Comparison of ENCODE assay signal across 14 cellular contexts in genomic region chr19:34461375-34462100, GRCh38. TPM values are rescaled to one million over a fixed set of nuclear protein-coding genes. Genes with fewer than 3 reads are reported as not detected.
A peak's percentile ranks its signal among the peaks of the same experiment; 100 is the strongest.
DNase-seq lines count a peak whose midpoint lies in the region; ATAC-seq and TF ChIP-seq lines count a peak whose summit lies in the region.
"Had no signal": no experiment of that assay in that cellular context is flagged by ENCODE, and none has a peak within 500 bp of the region (broad histone marks: within the 10 kb centered on the region; RNA-seq: fewer than 3 reads in every experiment).

No MANE protein-coding gene starts in this region.

- no peaks in the 10 kb centered on the region for H3K9me3 Mint-ChIP-seq in activated CD8-positive, alpha-beta T cell treated with anti-CD3 and anti-CD28 coated beads for 36 hours
- no peaks in the 10 kb centered on the region for H3K9me3 Mint-ChIP-seq in activated CD8-positive, alpha-beta T cell treated with anti-CD3 and anti-CD28 coated beads, Interleukin-2, amount 10 ng/mL, durations not matched to agents 7 days and 5 days (ENCODE audit: insufficient read depth)
- H3K9me3 Mint-ChIP-seq: activated naive CD4-positive, alpha-beta T cell treated with anti-CD3 and anti-CD28 coated beads for 36 hours had no signal

- H3K4me1 ChIP-seq in lower lobe of right lung = peaks cover 18% of the 10 kb centered on the region
- peaks cover 0 to 17% (median 6%) of the 10 kb centered on the region in 4 donors for H3K4me1 ChIP-seq in upper lobe of left lung
- H3K4me1 ChIP-seq: sigmoid colon had no signal

- H3K27ac Mint-ChIP-seq in activated CD8-positive, alpha-beta T cell treated with anti-CD3 and anti-CD28 coated beads for 36 hours = peak overlapping the region; percentile 21
- H3K27ac Mint-ChIP-seq in activated CD8-positive, alpha-beta T cell treated with anti-CD3 and anti-CD28 coated beads, Interleukin-2, amount 10 ng/mL, durations not matched to agents 7 days and 5 days = no peak overlapping the region

- no peak for ATAC-seq in activated CD8-positive, alpha-beta T cell treated with anti-CD3 and anti-CD28 coated beads for 36 hours
- ATAC-seq in activated CD8-positive, alpha-beta T cell treated with anti-CD3 and anti-CD28 coated beads, Interleukin-2, amount 10 ng/mL, durations not matched to agents 7 days and 5 days = no peak
- peak; percentile 32 to 61 for ATAC-seq in lower lobe of right lung
- ATAC-seq in upper lobe of left lung (ENCODE audit: low FRiP score in 2 of 2) = no peak
- ATAC-seq in GM21825 (IDR thresholded peaks at IDR 0.05; ENCODE audit: unreplicated experiment) = no peak

- H3K36me3 ChIP-seq in lower lobe of right lung (peaks cover 98% of the 10 kb centered on the region), upper lobe of left lung (peaks cover 34 to 81% (median 73%) of the 10 kb centered on the region in 4 donors)

- intact Hi-C loops in activated CD8-positive, alpha-beta T cell treated with anti-CD3 and anti-CD28 coated beads for 36 hours (cut with micrococcal nuclease) = no loop called here
- intact Hi-C loops in lower lobe of right lung (cut with DNase I) = no loop called here

- CTCF ChIA-PET in activated CD8-positive, alpha-beta T cell treated with anti-CD3 and anti-CD28 coated beads for 36 hours (lab: Charles Lee) = interaction anchor here (3.0 kb wide), 1 partner anchor 10 kb away, joined by 12 read pairs; no protein-coding TSS in a partner anchor
- CTCF ChIA-PET in activated CD8-positive, alpha-beta T cell treated with anti-CD3 and anti-CD28 coated beads, Interleukin-2, amount 10 ng/mL, durations not matched to agents 7 days and 5 days (lab: Charles Lee) = interaction anchor here (1.0 kb wide), 1 partner anchor 10 kb away, joined by 4 read pairs; no protein-coding TSS in a partner anchor

- no peaks in the 10 kb centered on the region for H3K27me3 Mint-ChIP-seq in activated CD8-positive, alpha-beta T cell treated with anti-CD3 and anti-CD28 coated beads for 36 hours
- H3K27me3 Mint-ChIP-seq in activated CD8-positive, alpha-beta T cell treated with anti-CD3 and anti-CD28 coated beads, Interleukin-2, amount 10 ng/mL, durations not matched to agents 7 days and 5 days (ENCODE audit: low read depth) = no peaks in the 10 kb centered on the region

- POLR2A ChIA-PET in activated CD8-positive, alpha-beta T cell treated with anti-CD3 and anti-CD28 coated beads for 36 hours (lab: Charles Lee) = no interaction called here
- POLR2A ChIA-PET in activated CD8-positive, alpha-beta T cell treated with anti-CD3 and anti-CD28 coated beads, Interleukin-2, amount 10 ng/mL, durations not matched to agents 7 days and 5 days (lab: Charles Lee) = no interaction called here

- H3K36me3 Mint-ChIP-seq in activated CD8-positive, alpha-beta T cell treated with anti-CD3 and anti-CD28 coated beads for 36 hours (ENCODE audit: low read depth) = peaks cover 65% of the 10 kb centered on the region
- peaks cover 71% of the 10 kb centered on the region for H3K36me3 Mint-ChIP-seq in activated CD8-positive, alpha-beta T cell treated with anti-CD3 and anti-CD28 coated beads, Interleukin-2, amount 10 ng/mL, durations not matched to agents 7 days and 5 days (ENCODE audit: low read depth)

- no peak for TF ChIP-seq CTCF in activated CD8-positive, alpha-beta T cell treated with anti-CD3 and anti-CD28 coated beads for 36 hours (IDR thresholded peaks at IDR 0.05)
- TF ChIP-seq CTCF in coronary artery (IDR thresholded peaks at IDR 0.05) (no peak), lower lobe of right lung (IDR thresholded peaks at IDR 0.05) (no peak), upper lobe of left lung (IDR thresholded peaks at IDR 0.05) (no peak)

- peaks cover 1% of the 10 kb centered on the region for H3K4me1 Mint-ChIP-seq in activated CD8-positive, alpha-beta T cell treated with anti-CD3 and anti-CD28 coated beads for 36 hours (ENCODE audit: low read depth)
- no peaks in the 10 kb centered on the region for H3K4me1 Mint-ChIP-seq in activated CD8-positive, alpha-beta T cell treated with anti-CD3 and anti-CD28 coated beads, Interleukin-2, amount 10 ng/mL, durations not matched to agents 7 days and 5 days (ENCODE audit: low read depth)

- no peak for DNase-seq in activated CD8-positive, alpha-beta T cell treated with anti-CD3 and anti-CD28 coated beads for 36 hours
- no peak for DNase-seq in activated CD8-positive, alpha-beta T cell treated with anti-CD3 and anti-CD28 coated beads, Interleukin-2, amount 10 ng/mL, durations not matched to agents 7 days and 5 days
- no peak for DNase-seq in coronary artery (ENCODE audit: low spot score)
- no peak for DNase-seq in lower lobe of right lung
- DNase-seq in upper lobe of left lung = no peak
- no peak for DNase-seq in stimulated activated CD4-positive, alpha-beta T cell treated with anti-CD3 and anti-CD28 coated beads, Interleukin-2, amount 100 ng/mL, for 24 hours
- no peak for DNase-seq in NCI-H1694 treated with DMSO at 0.1 percent for 48 hours (lab: John Stamatoyannopoulos, UW)
- DNase-seq: activated naive CD4-positive, alpha-beta T cell treated with anti-CD3 and anti-CD28 coated beads for 36 hours; foreskin melanocyte; HCEC 1CT; NCI-H2081 treated with DMSO at 0.1 percent for 48 hours; sigmoid colon; substantia nigra had no signal

- TF ChIP-seq EP300 in upper lobe of left lung (IDR thresholded peaks at IDR 0.05) = no peak

- no peaks in the 10 kb centered on the region for H3K9me3 ChIP-seq in lower lobe of right lung
- H3K9me3 ChIP-seq in upper lobe of left lung = no peaks in the 10 kb centered on the region
- H3K9me3 ChIP-seq: sigmoid colon had no signal

- peak overlapping the region; percentile 29 for H3K4me3 ChIP-seq in coronary artery
- no peak overlapping the region for H3K4me3 ChIP-seq in lower lobe of right lung
- H3K4me3 ChIP-seq in upper lobe of left lung = no peak overlapping the region
- H3K4me3 ChIP-seq: sigmoid colon had no signal

- TF ChIP-seq POLR2A in upper lobe of left lung (IDR thresholded peaks at IDR 0.05) = no peak

- H3K27me3 ChIP-seq in lower lobe of right lung (ENCODE audit: low read depth) (no peaks in the 10 kb centered on the region), upper lobe of left lung (no peaks in the 10 kb centered on the region)
- H3K27me3 ChIP-seq: sigmoid colon had no signal

- no peak overlapping the region for H3K4me3 Mint-ChIP-seq in activated CD8-positive, alpha-beta T cell treated with anti-CD3 and anti-CD28 coated beads for 36 hours
- H3K4me3 Mint-ChIP-seq in activated CD8-positive, alpha-beta T cell treated with anti-CD3 and anti-CD28 coated beads, Interleukin-2, amount 10 ng/mL, durations not matched to agents 7 days and 5 days = no peak overlapping the region
- H3K4me3 Mint-ChIP-seq: activated naive CD4-positive, alpha-beta T cell treated with anti-CD3 and anti-CD28 coated beads for 36 hours had no signal

- peak overlapping the region; percentile 82 to 90 for H3K27ac ChIP-seq in coronary artery
- H3K27ac ChIP-seq in lower lobe of right lung = no peak overlapping the region
- peak overlapping the region in 3 of 4 donors; percentile 4 to 54 (median 45) for H3K27ac ChIP-seq in upper lobe of left lung

- WGBS in upper lobe of left lung, 2 donors = 79 to 86% methylated on average over 5 of the region's 5 CpGs

RNA-seq across cellular contexts. Expression of gene WTIP, which starts 20.0 kb away (rescaled TPM):
- total RNA-seq in activated CD8-positive, alpha-beta T cell treated with anti-CD3 and anti-CD28 coated beads for 36 hours = under 1 TPM; 0.54 to 0.63 TPM
- total RNA-seq in activated CD8-positive, alpha-beta T cell treated with anti-CD3 and anti-CD28 coated beads, Interleukin-2, amount 10 ng/mL, durations not matched to agents 7 days and 5 days = 1 to 10 TPM in 1 of 2 experiments, under 1 TPM in 1; 0.68 to 1.2 TPM
- total RNA-seq in lower lobe of right lung (23.5 TPM), upper lobe of left lung (10 to 100 TPM; 18.7 to 93.3 (median 56.9) TPM)

RNA-seq across cellular contexts. Expression of gene UBA2, which starts 33.4 kb away (rescaled TPM):
- total RNA-seq in activated CD8-positive, alpha-beta T cell treated with anti-CD3 and anti-CD28 coated beads for 36 hours = 100 to 1,000 TPM; 134 to 149 TPM
- total RNA-seq in activated CD8-positive, alpha-beta T cell treated with anti-CD3 and anti-CD28 coated beads, Interleukin-2, amount 10 ng/mL, durations not matched to agents 7 days and 5 days = 100 to 1,000 TPM; 129 to 135 TPM
- total RNA-seq in lower lobe of right lung (72.0 TPM), upper lobe of left lung (100 to 1,000 TPM in 1 of 6 donors, 10 to 100 TPM in 5; 40.3 to 107 (median 61.3) TPM)

RNA-seq across cellular contexts. Expression of gene PDCD2L, which starts 57.3 kb away (rescaled TPM):
- 10 to 100 TPM; 39.9 to 42.1 TPM for total RNA-seq in activated CD8-positive, alpha-beta T cell treated with anti-CD3 and anti-CD28 coated beads for 36 hours
- total RNA-seq in activated CD8-positive, alpha-beta T cell treated with anti-CD3 and anti-CD28 coated beads, Interleukin-2, amount 10 ng/mL, durations not matched to agents 7 days and 5 days = 10 to 100 TPM; 12.9 to 13.3 TPM
- total RNA-seq in lower lobe of right lung = 8.7 TPM
- 10 to 100 TPM in 3 of 6 donors, 1 to 10 TPM in 3; 3.2 to 35.6 (median 9.5) TPM for total RNA-seq in upper lobe of left lung

Comparison
In these comparisons a context has a peak if more than half of its experiments do, and no peak if none do; other contexts are left out.
1. ATAC-seq: peak in lower lobe of right lung (2 of 2); none in activated CD8-positive, alpha-beta T cell treated with anti-CD3 and anti-CD28 coated beads for 36 hours (single experiment), activated CD8-positive, alpha-beta T cell treated with anti-CD3 and anti-CD28 coated beads, Interleukin-2, amount 10 ng/mL, durations not matched to agents 7 days and 5 days (single experiment), upper lobe of left lung (0 of 2) and GM21825 (single experiment).
2. RNA of gene WTIP, which starts 20.0 kb away (total RNA-seq): 18.7 to 93.3 TPM in upper lobe of left lung and 23.5 TPM in lower lobe of right lung (single experiment); 0.68 to 1.2 TPM in activated CD8-positive, alpha-beta T cell treated with anti-CD3 and anti-CD28 coated beads, Interleukin-2, amount 10 ng/mL, durations not matched to agents 7 days and 5 days and 0.54 to 0.63 TPM in activated CD8-positive, alpha-beta T cell treated with anti-CD3 and anti-CD28 coated beads for 36 hours; every median in the first group is over 4 times any median in the second.